ENCODE assay signal across 18 cellular contexts in the genomic region with DNA sequence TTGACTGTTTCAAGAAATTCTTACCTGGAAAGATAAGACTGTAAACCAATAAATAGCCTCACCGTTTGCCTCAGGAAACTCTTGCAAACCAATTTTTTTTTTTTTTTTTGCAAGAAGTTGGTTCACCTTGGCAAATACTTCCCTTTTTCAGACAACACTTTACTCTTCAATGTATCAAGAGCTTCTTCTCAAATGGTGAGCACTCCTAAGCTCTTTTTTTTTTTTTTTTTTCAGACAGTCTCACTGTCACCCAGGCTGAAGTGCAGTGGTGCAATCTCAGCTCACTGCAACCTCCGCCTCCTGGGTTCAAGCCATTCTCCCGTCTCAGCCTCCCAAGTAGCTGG. TPM values are rescaled to one million over a fixed set of nuclear protein-coding genes. Genes with fewer than 3 reads are reported as not detected.
DNase-seq lines count a peak whose midpoint lies in the region; ATAC-seq and TF ChIP-seq lines count a peak whose summit lies in the region.
"Had no signal": no experiment of that assay in that cellular context is flagged by ENCODE, and none has a peak within 500 bp of the region (broad histone marks: within the 10 kb centered on the region; RNA-seq: fewer than 3 reads in every experiment).

No MANE protein-coding gene starts in this region.

- no peaks in the 10 kb centered on the region for H3K9me3 Mint-ChIP-seq in IgD-negative memory B cell
- H3K9me3 Mint-ChIP-seq: CD8-positive, alpha-beta memory T cell had no signal

- H3K36me3 Mint-ChIP-seq in IgD-negative memory B cell = no peaks in the 10 kb centered on the region
- H3K36me3 Mint-ChIP-seq: CD8-positive, alpha-beta memory T cell had no signal

- TF ChIP-seq CTCF in WERI-Rb-1 (IDR thresholded peaks at IDR 0.05; ENCODE audit: low read depth, low read length) = no peak
- no peak for TF ChIP-seq CTCF in A673 (conservative IDR thresholded peaks at IDR 0.05; ENCODE audit: low read depth, low read length)

- DNase-seq in WERI-Rb-1 = no peak
- no peak for DNase-seq in substantia nigra (lab: John Stamatoyannopoulos, UW)
- no peak for DNase-seq in A673 (ENCODE audit: low spot score)
- no peak for DNase-seq in SJCRH30
- DNase-seq: CD8-positive, alpha-beta memory T cell; DMS53; EL; GM23248; MV-4-11; NCI-H187; NCI-H226 had no signal

- H3K4me1 Mint-ChIP-seq in IgD-negative memory B cell = peaks cover 7 to 22% (median 14%) of the 10 kb centered on the region in 3 donors
- H3K4me1 Mint-ChIP-seq: CD8-positive, alpha-beta memory T cell had no signal

- no peak for ATAC-seq in HG03469 (IDR thresholded peaks at IDR 0.05; ENCODE audit: unreplicated experiment)
- ATAC-seq: A549, HCT116, Panc1 had no signal

- no peaks in the 10 kb centered on the region for H3K36me3 ChIP-seq in WERI-Rb-1
- no peaks in the 10 kb centered on the region for H3K36me3 ChIP-seq in A673 (ENCODE audit: insufficient read depth, low read length, poor library complexity, severe bottlenecking)
- H3K36me3 ChIP-seq in SJCRH30 = no peaks in the 10 kb centered on the region
- H3K36me3 ChIP-seq: SJSA1 had no signal

- H3K27me3 ChIP-seq in WERI-Rb-1 (ENCODE audit: insufficient read depth, low read depth, severe bottlenecking) (no peaks in the 10 kb centered on the region), layer of hippocampus (ENCODE audit: control insufficient read depth, insufficient read depth, low read length) (no peaks in the 10 kb centered on the region), A673 (replicated peaks; ENCODE audit: insufficient read depth, low read depth, low read length, poor library complexity) (no peaks in the 10 kb centered on the region), SJCRH30 (peaks cover 4% of the 10 kb centered on the region; the same call in 1 of the 2 replicates)
- H3K27me3 ChIP-seq: SJSA1 had no signal

- no TSS peak for BruUV-seq in A673 (replicated peaks; lab: Mats Ljungman, UMichigan)

- H3K27ac ChIP-seq in WERI-Rb-1 (peak overlapping the region; percentile 95), layer of hippocampus (ENCODE audit: low read depth, low read length) (peak overlapping the region; percentile 94), substantia nigra (ENCODE audit: low read depth, low read length, poor library complexity, severe bottlenecking) (peak overlapping the region; percentile 95), A673 (ENCODE audit: low read depth, low read length, poor library complexity, severe bottlenecking) (no peak overlapping the region), SJCRH30 (no peak overlapping the region)
- H3K27ac ChIP-seq: A549, GM23248, SJSA1 had no signal

- H3K4me1 ChIP-seq in A673 (ENCODE audit: insufficient read depth, low read length, poor library complexity, severe bottlenecking) (peaks cover 3% of the 10 kb centered on the region), SJCRH30 (peaks cover 9% of the 10 kb centered on the region)
- H3K4me1 ChIP-seq: A549, SJSA1 had no signal

- peak overlapping the region; percentile 4 to 96 (median 35) for H3K27ac Mint-ChIP-seq in IgD-negative memory B cell
- H3K27ac Mint-ChIP-seq: CD8-positive, alpha-beta memory T cell had no signal

- H3K27me3 Mint-ChIP-seq in IgD-negative memory B cell = no peaks in the 10 kb centered on the region
- H3K27me3 Mint-ChIP-seq: CD8-positive, alpha-beta memory T cell had no signal

- H3K4me3 ChIP-seq in WERI-Rb-1 (ENCODE audit: low read depth, low read length) = no peak overlapping the region
- H3K4me3 ChIP-seq in A673 (ENCODE audit: low read depth, low read length, poor library complexity, severe bottlenecking) = no peak overlapping the region
- H3K4me3 ChIP-seq in SJCRH30 = no peak overlapping the region
- H3K4me3 ChIP-seq: A549, GM23248, SJSA1 had no signal

- H3K4me3 Mint-ChIP-seq in IgD-negative memory B cell = peak overlapping the region in 3 of 4 donors; percentile 9 to 85 (median 82)
- H3K4me3 Mint-ChIP-seq: CD8-positive, alpha-beta memory T cell had no signal

- CTCF ChIA-PET in A673 (lab: Charles Lee) = no interaction called here

- POLR2A ChIA-PET in A673 (lab: Charles Lee; ENCODE audit: low non-redundant PET) = no interaction called here

- intact Hi-C loops in A673 (cut with micrococcal nuclease; ENCODE audit: unreplicated experiment) = no loop called here

- H3K9me3 ChIP-seq in WERI-Rb-1 (ENCODE audit: severe bottlenecking) (no peaks in the 10 kb centered on the region), A673 (ENCODE audit: low read depth, low read length, poor library complexity, severe bottlenecking) (no peaks in the 10 kb centered on the region), SJCRH30 (replicated peaks) (no peaks in the 10 kb centered on the region)
- H3K9me3 ChIP-seq: A549, SJSA1 had no signal

RNA-seq across cellular contexts. Expression of a gene that starts 22.7 kb away (rescaled TPM):
- 13.2 TPM for polyA plus RNA-seq in IgD-negative memory B cell
- total RNA-seq in A673 (2021) = 4.4 and 7.5 TPM in 2 replicates
- total RNA-seq in SJCRH30 (2014; rRNA removed; shearing (Covaris generic)) = 13.2 and 14.5 TPM in 2 replicates

RNA-seq across cellular contexts. Expression of a gene that starts 23.6 kb away (rescaled TPM):
- polyA plus RNA-seq in IgD-negative memory B cell = 22.8 TPM
- 13.1 and 15.2 TPM in 2 replicates for total RNA-seq in A673 (2021)
- total RNA-seq in SJCRH30 (2014; rRNA removed; shearing (Covaris generic)) = 14.2 and 14.9 TPM in 2 replicates

Comparison
In these comparisons a context has a peak if more than half of its experiments do, and no peak if none do; other contexts are left out.
1. H3K27ac ChIP-seq: peak in WERI-Rb-1 (single experiment), layer of hippocampus (single experiment) and substantia nigra (single experiment); none in A673 (single experiment) and SJCRH30 (single experiment).